8 cellular contexts compared by ENCODE assay signal in the genomic region with DNA sequence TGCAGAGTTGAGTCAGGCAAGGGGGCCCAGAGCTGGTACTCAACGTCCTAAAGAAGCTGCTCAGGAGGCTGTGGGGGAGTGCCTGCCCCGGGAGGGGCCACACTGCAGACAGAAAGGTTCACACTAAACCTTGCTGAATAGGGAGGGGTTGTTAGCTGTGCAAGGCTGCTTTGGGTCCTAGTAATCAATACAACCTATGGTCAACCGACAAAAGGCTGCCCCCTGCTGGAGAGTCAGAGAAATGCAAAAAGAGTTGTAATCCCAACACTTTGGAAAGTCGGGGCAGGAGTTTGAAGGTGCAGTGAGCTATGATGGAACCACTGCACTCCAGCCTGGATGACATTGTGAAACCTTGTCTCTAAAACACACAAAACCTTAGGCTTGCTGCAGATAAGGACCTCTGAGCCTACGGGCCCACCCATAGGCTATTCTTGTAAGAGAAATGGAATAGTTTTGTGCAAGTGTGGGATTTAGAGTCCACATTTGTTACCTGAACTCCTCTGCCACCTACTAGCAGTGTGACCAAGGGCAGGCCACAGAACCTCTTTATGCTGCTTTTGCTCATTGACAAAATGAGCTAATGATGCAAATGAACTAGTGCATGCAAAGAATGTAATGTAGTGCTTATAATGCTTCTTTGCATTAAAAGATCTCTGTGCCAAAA.
DNase-seq lines count a peak whose midpoint lies in the region; ATAC-seq, FAIRE-seq and TF ChIP-seq lines count a peak whose summit lies in the region.

No MANE protein-coding gene starts in this region.

- no peaks in the 10 kb centered on the region for H3K36me3 ChIP-seq in parathyroid adenoma (ENCODE audit: control insufficient read depth, insufficient read depth, low read length)

- intact Hi-C loops in activated T-helper 2 cell treated with anti-CD3 and anti-CD28 coated beads, Interferon-gamma antibody, Interleukin-2, Interleukin-4, amounts not matched to agents 10 μg/mL and 5 μg/mL and 100 μg/mL, durations not matched to agents 14 hours and 24 hours and 36 hours (cut with micrococcal nuclease) = loop anchor here (1.0 to 2.0 kb wide), 4 partner anchors 221 to 598 kb away; no protein-coding TSS in a partner anchor

- no peak overlapping the region for H3K4me3 Mint-ChIP-seq in activated T-helper 2 cell treated with anti-CD3 and anti-CD28 coated beads, Interferon-gamma antibody, Interleukin-2, Interleukin-4, amounts not matched to agents 10 μg/mL and 5 μg/mL and 100 μg/mL, durations not matched to agents 14 hours and 24 hours and 36 hours (ENCODE audit: low read depth)

- TF ChIP-seq CTCF in HL-60 (IDR thresholded peaks at IDR 0.05; ENCODE audit: insufficient read depth, low read length) (peak; percentile 59), parathyroid adenoma (IDR thresholded peaks at IDR 0.05) (peak; percentile 86)

- H3K9me3 ChIP-seq in parathyroid adenoma (ENCODE audit: control insufficient read depth, low read length) = no peaks in the 10 kb centered on the region

- H3K4me1 Mint-ChIP-seq in activated T-helper 2 cell treated with anti-CD3 and anti-CD28 coated beads, Interferon-gamma antibody, Interleukin-2, Interleukin-4, amounts not matched to agents 10 μg/mL and 5 μg/mL and 100 μg/mL, durations not matched to agents 14 hours and 24 hours and 36 hours (ENCODE audit: low read depth) = no peaks in the 10 kb centered on the region

- peak; percentile 65 for DNase-seq in ACHN
- peak; percentile 18 to 58 for DNase-seq in HL-60 (ENCODE audit: low read depth in 1 of 2, low spot score in 1 of 2)
- DNase-seq in RKO (ENCODE audit: low spot score) = peak; percentile 51
- DNase-seq in activated T-helper 2 cell treated with anti-CD3 and anti-CD28 coated beads, Interferon-gamma antibody, Interleukin-2, Interleukin-4, amounts not matched to agents 10 μg/mL and 5 μg/mL and 100 μg/mL, durations not matched to agents 14 hours and 24 hours and 36 hours (ENCODE audit: low spot score) = peak; percentile 46
- peak; percentile 59 for DNase-seq in globus pallidus (ENCODE audit: low spot score)
- peak; percentile 69 for DNase-seq in urothelium cell line (ENCODE audit: low spot score)

- peak; percentile 79 for ATAC-seq in GM18517 (IDR thresholded peaks at IDR 0.05; ENCODE audit: unreplicated experiment)

- no peaks in the 10 kb centered on the region for H3K4me1 ChIP-seq in parathyroid adenoma

- no peak overlapping the region for H2AFZ ChIP-seq in parathyroid adenoma

- H3K36me3 Mint-ChIP-seq in activated T-helper 2 cell treated with anti-CD3 and anti-CD28 coated beads, Interferon-gamma antibody, Interleukin-2, Interleukin-4, amounts not matched to agents 10 μg/mL and 5 μg/mL and 100 μg/mL, durations not matched to agents 14 hours and 24 hours and 36 hours (ENCODE audit: low read depth) = peaks cover 3% of the 10 kb centered on the region

- H3K27ac Mint-ChIP-seq in activated T-helper 2 cell treated with anti-CD3 and anti-CD28 coated beads, Interferon-gamma antibody, Interleukin-2, Interleukin-4, amounts not matched to agents 10 μg/mL and 5 μg/mL and 100 μg/mL, durations not matched to agents 14 hours and 24 hours and 36 hours = no peak overlapping the region

- no peak overlapping the region for H3K9ac ChIP-seq in parathyroid adenoma

- no peaks in the 10 kb centered on the region for H3K27me3 ChIP-seq in HL-60 (ENCODE audit: insufficient read depth, poor library complexity, severe bottlenecking)
- H3K27me3 ChIP-seq in parathyroid adenoma (ENCODE audit: control insufficient read depth, insufficient read depth, low read length) = no peaks in the 10 kb centered on the region

- in situ Hi-C loops in ACHN (cut with HindIII; ENCODE audit: low pct_ligation_motif_present, low pct_unique_long_range_greater_than_20kb, low sequenced_read_pairs) = no loop called here

- no peak overlapping the region for H3K4me3 ChIP-seq in HL-60 (replicated peaks; ENCODE audit: insufficient read depth, low read length)
- H3K4me3 ChIP-seq in parathyroid adenoma (ENCODE audit: low read depth, low read length) = no peak overlapping the region

- no peak overlapping the region for H3K4me2 ChIP-seq in parathyroid adenoma (ENCODE audit: low read length)

- no peaks in the 10 kb centered on the region for H3K9me3 Mint-ChIP-seq in activated T-helper 2 cell treated with anti-CD3 and anti-CD28 coated beads, Interferon-gamma antibody, Interleukin-2, Interleukin-4, amounts not matched to agents 10 μg/mL and 5 μg/mL and 100 μg/mL, durations not matched to agents 14 hours and 24 hours and 36 hours

- no peaks in the 10 kb centered on the region for H3K79me2 ChIP-seq in parathyroid adenoma

- no peaks in the 10 kb centered on the region for H3K27me3 Mint-ChIP-seq in activated T-helper 2 cell treated with anti-CD3 and anti-CD28 coated beads, Interferon-gamma antibody, Interleukin-2, Interleukin-4, amounts not matched to agents 10 μg/mL and 5 μg/mL and 100 μg/mL, durations not matched to agents 14 hours and 24 hours and 36 hours (ENCODE audit: low read depth)

- H3K27ac ChIP-seq in HL-60 (replicated peaks) (no peak overlapping the region), parathyroid adenoma (no peak overlapping the region)

- no peak for FAIRE-seq in urothelium cell line (lab: Jason Lieb, UNC)
